7 cellular contexts compared by ENCODE assay signal in the genomic region with DNA sequence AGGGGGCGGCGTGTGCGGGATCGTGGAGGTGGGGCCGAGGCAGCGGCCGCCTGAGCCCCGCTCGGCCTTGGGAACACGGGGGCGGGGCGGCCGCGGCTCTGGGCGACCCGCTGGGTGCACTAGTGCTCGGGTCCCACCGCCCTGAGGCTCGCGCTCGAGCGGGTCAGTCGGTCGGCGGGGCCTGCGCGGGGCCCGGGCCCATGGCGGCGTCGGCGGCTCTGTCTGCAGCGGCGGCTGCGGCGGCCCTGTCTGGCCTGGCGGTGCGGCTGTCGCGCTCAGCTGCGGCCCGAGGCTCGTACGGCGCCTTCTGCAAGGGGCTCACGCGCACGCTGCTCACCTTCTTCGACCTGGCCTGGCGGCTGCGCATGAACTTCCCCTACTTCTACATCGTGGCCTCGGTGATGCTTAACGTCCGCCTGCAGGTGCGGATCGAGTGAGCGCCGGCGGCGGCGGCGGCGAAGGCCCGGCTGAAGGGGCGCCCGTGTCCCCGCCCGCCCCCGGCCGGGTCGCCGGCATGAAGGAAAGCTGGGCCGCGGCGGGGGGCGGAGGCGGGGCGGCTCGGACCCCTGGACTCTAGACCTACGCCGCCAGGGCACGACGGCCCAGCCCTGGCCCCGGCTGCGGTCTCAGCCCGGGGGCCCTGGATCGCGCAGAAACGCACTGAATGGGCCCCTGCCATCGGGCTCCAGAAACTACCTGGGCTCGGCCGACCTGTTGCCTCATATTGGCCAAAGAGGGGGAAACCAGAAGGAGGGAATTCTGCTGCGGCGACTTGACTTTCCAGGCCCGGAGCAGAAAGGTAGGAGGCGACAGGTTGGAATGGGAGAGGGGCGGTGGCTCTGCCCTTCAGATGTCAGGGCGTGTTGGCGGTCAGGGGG. TPM values are rescaled to one million over a fixed set of nuclear protein-coding genes. Genes with fewer than 3 reads are reported as not detected.
A peak's percentile ranks its signal among the peaks of the same experiment; 100 is the strongest.
DNase-seq lines count a peak whose midpoint lies in the region; ATAC-seq and TF ChIP-seq lines count a peak whose summit lies in the region.

A gene (plus strand): TSS at position 13 of the 878 bp plus-strand sequence. CDS start 188 bp downstream, at position 201.

- H3K36me3 Mint-ChIP-seq in T-helper 1 cell treated with Interleukin-12 subunit alpha and Interleukin-12 subunit beta and Interleukin-4 antibody, amounts not matched to agents 30 μg/mL and 1 μg/mL, for 36 hours (ENCODE audit: low read depth) = no peaks in the 10 kb centered on the region

- no peaks in the 10 kb centered on the region for H3K4me1 ChIP-seq in smooth muscle cell (ENCODE audit: low read depth)

- H2AFZ ChIP-seq in smooth muscle cell (ENCODE audit: low read depth) = no peak within 1 kb of the TSS

- H3K4me3 ChIP-seq in fibroblast of villous mesenchyme (ENCODE audit: low read depth, low read length) = peak within 1 kb of the TSS; percentile 41
- peak within 1 kb of the TSS; percentile 49 for H3K4me3 ChIP-seq in smooth muscle cell

- no peak within 1 kb of the TSS for H3K27ac Mint-ChIP-seq in T-helper 1 cell treated with Interleukin-12 subunit alpha and Interleukin-12 subunit beta and Interleukin-4 antibody, amounts not matched to agents 30 μg/mL and 1 μg/mL, for 36 hours

- H3K27ac ChIP-seq in smooth muscle cell (ENCODE audit: low read depth) = no peak within 1 kb of the TSS

- H3K9me3 Mint-ChIP-seq in T-helper 1 cell treated with Interleukin-12 subunit alpha and Interleukin-12 subunit beta and Interleukin-4 antibody, amounts not matched to agents 30 μg/mL and 1 μg/mL, for 36 hours = no peaks in the 10 kb centered on the region

- H3K4me1 Mint-ChIP-seq in T-helper 1 cell treated with Interleukin-12 subunit alpha and Interleukin-12 subunit beta and Interleukin-4 antibody, amounts not matched to agents 30 μg/mL and 1 μg/mL, for 36 hours (ENCODE audit: low read depth) = peaks cover 11% of the 10 kb centered on the region

- H3K36me3 ChIP-seq in smooth muscle cell (ENCODE audit: low read depth) = no peaks in the 10 kb centered on the region

- no peaks in the 10 kb centered on the region for H4K20me1 ChIP-seq in smooth muscle cell (ENCODE audit: low read depth)

- ATAC-seq in GM19043 (IDR thresholded peaks at IDR 0.05; ENCODE audit: low read depth, unreplicated experiment) (peak; percentile 44), HG02852 (IDR thresholded peaks at IDR 0.05; ENCODE audit: unreplicated experiment) (peak; percentile 39)

- H3K79me2 ChIP-seq in smooth muscle cell (ENCODE audit: low read depth) = no peaks in the 10 kb centered on the region

- peaks cover 19% of the 10 kb centered on the region for H3K27me3 Mint-ChIP-seq in T-helper 1 cell treated with Interleukin-12 subunit alpha and Interleukin-12 subunit beta and Interleukin-4 antibody, amounts not matched to agents 30 μg/mL and 1 μg/mL, for 36 hours (ENCODE audit: low read depth)

- peak within 1 kb of the TSS; percentile 62 for H3K4me3 Mint-ChIP-seq in T-helper 1 cell treated with Interleukin-12 subunit alpha and Interleukin-12 subunit beta and Interleukin-4 antibody, amounts not matched to agents 30 μg/mL and 1 μg/mL, for 36 hours

- no peaks in the 10 kb centered on the region for H3K27me3 ChIP-seq in smooth muscle cell (ENCODE audit: low read depth)

- TF ChIP-seq CTCF in fibroblast of villous mesenchyme (IDR thresholded peaks at IDR 0.05; ENCODE audit: insufficient read depth, low read depth, low read length) = no peak
- TF ChIP-seq CTCF in smooth muscle cell (IDR thresholded peaks at IDR 0.05; ENCODE audit: borderline replicate concordance, insufficient read depth, poor library complexity, severe bottlenecking) = no peak

- no peak within 1 kb of the TSS for H3K9ac ChIP-seq in smooth muscle cell (ENCODE audit: low read depth)

- 50% methylated on average over 55 of the region's 100 CpGs for WGBS in smooth muscle cell (ENCODE audit: low lambda C conversion rate)

- H3K9me3 ChIP-seq in smooth muscle cell (replicated peaks; ENCODE audit: low read depth) = no peaks in the 10 kb centered on the region

- no peak for DNase-seq in fibroblast of villous mesenchyme (ENCODE audit: low read depth)
- no peak for DNase-seq in smooth muscle cell (lab: John Stamatoyannopoulos, UW; ENCODE audit: unreplicated experiment)
- DNase-seq in CD1c-positive myeloid dendritic cell (ENCODE audit: extremely low spot score) = no peak
- DNase-seq in 8988T = no peak

- peak within 1 kb of the TSS; percentile 78 for H3K4me2 ChIP-seq in smooth muscle cell

- no peaks in the 10 kb centered on the region for H3F3A ChIP-seq in smooth muscle cell (ENCODE audit: low read depth)

RNA-seq across cellular contexts. Expression of the gene that starts here (rescaled TPM):
- total RNA-seq in fibroblast of villous mesenchyme (under 0.01 TPM in 1 of 2 replicates, not detected in the other), smooth muscle cell (0.45 and 1.7 TPM in 2 replicates)
- polyA plus RNA-seq in smooth muscle cell = 1.5 and 1.6 TPM in 2 replicates
